ENCODE assay signal across 8 cellular contexts in the genomic region with DNA sequence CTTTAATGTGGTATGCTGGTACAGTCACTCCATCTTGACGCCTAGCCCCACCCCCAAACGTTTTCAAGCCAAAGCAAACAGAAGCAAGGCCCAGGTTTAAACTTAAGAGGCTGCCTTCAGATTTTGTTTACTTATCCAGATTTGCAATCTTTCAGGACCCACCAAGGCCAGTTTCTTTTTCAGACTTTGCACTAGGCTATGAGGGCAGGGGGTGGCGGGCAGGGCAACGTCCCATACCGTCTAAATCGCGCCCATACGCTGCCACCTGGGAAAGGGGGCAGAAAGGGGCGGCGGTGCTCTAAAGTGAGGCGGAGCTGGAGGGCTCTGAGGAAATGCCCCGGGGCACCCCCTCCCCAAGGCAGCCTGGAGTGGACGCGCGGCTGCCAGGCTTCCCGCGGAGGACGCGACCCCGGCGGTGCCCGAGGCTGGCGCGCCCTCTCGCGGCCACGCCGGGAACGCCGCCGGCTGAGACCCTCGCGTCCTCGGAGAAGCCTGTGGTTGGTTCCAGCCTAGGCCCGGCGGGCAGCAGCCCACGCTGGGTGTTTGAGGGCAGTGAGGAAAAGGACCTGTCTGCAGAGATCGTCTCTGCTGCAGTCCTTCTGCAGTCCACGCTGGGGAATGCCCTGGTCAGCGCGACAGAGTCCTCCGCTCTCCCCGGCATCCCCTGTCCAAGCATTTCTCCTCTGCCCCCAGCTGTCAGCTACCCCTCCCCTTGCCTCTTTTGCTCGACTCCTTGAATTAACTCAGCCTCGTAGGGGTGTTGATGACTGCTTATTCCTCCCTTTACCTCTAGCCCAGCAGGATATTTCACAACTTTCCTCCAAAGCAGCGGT.
DNase-seq lines count a peak whose midpoint lies in the region; ATAC-seq, FAIRE-seq and TF ChIP-seq lines count a peak whose summit lies in the region.

No MANE protein-coding gene starts in this region.

- no peak for TF ChIP-seq POLR2A in endothelial cell of umbilical vein (IDR thresholded peaks at IDR 0.05; ENCODE audit: low read depth, low read length)

- FAIRE-seq in endothelial cell of umbilical vein (lab: Jason Lieb, UNC): peak; percentile 62

- no peaks in the 10 kb centered on the region for H3K79me2 ChIP-seq in endothelial cell of umbilical vein (ENCODE audit: control insufficient read depth, insufficient read depth, low read length)

- H3K27me3 ChIP-seq in endothelial cell of umbilical vein (ENCODE audit: control insufficient read depth in 2 of 2, insufficient read depth in 2 of 2, low read length in 2 of 2): peaks cover 2 to 5% of the 10 kb centered on the region in 2 experiments

- POLR2A ChIA-PET in endothelial cell of umbilical vein (lab: Charles Lee): no interaction called here

- no peaks in the 10 kb centered on the region for H3K9me3 ChIP-seq in endothelial cell of umbilical vein (replicated peaks; ENCODE audit: control insufficient read depth, insufficient read depth, low read length)

- no TSS peak for BruUV-seq in endothelial cell of umbilical vein (replicated peaks; lab: Mats Ljungman, UMichigan)

- H3K4me3 ChIP-seq in endothelial cell of umbilical vein (replicated peaks in 1 of 3; ENCODE audit: insufficient read depth in 1 of 3, low read depth in 1 of 3, low read length in 3 of 3): peak overlapping the region; percentile 19 to 32 (median 21)

- H3K9me1 ChIP-seq in endothelial cell of umbilical vein (replicated peaks; ENCODE audit: control insufficient read depth, extremely low read depth, insufficient read depth, low read length): no peaks in the 10 kb centered on the region

- H3K4me1 ChIP-seq in endothelial cell of umbilical vein (ENCODE audit: control insufficient read depth, extremely low read depth, insufficient read depth, low read length): peaks cover 7% of the 10 kb centered on the region

- H2AFZ ChIP-seq in endothelial cell of umbilical vein (ENCODE audit: low read depth, low read length): peak overlapping the region; percentile 83

- H3K27ac ChIP-seq in endothelial cell of umbilical vein (ENCODE audit: insufficient read depth, low read depth, low read length): peak overlapping the region; percentile 44

- intact Hi-C loops in endothelial cell of umbilical vein (cut with micrococcal nuclease): loop anchor here (1.0 kb wide), 2 partner anchors 85 to 484 kb away; no protein-coding TSS in a partner anchor

- peak overlapping the region; percentile 48 for H3K9ac ChIP-seq in endothelial cell of umbilical vein (replicated peaks; ENCODE audit: extremely low read depth, insufficient read depth, low read length)

- ATAC-seq in HG03196 (IDR thresholded peaks at IDR 0.05; ENCODE audit: unreplicated experiment): no peak

- TF ChIP-seq CTCF in endothelial cell of umbilical vein (IDR thresholded peaks at IDR 0.05; ENCODE audit: extremely low read depth in 1 of 2, insufficient read depth in 1 of 2, low read depth in 1 of 2, low read length in 2 of 2): peak; percentile 88 to 94

- H3K36me3 ChIP-seq in endothelial cell of umbilical vein (ENCODE audit: control insufficient read depth in 2 of 2, extremely low read depth in 1 of 2, insufficient read depth in 2 of 2, low read length in 2 of 2): no peaks in the 10 kb centered on the region

- peak overlapping the region; percentile 71 for H3K4me2 ChIP-seq in endothelial cell of umbilical vein (ENCODE audit: insufficient read depth, low read length)

- CTCF ChIA-PET in endothelial cell of umbilical vein (lab: Charles Lee): interaction anchor here (0.7 to 2.5 kb wide), 7 partner anchors 9 to 484 kb away, joined by 3 to 11 read pairs (median 4); no protein-coding TSS in a partner anchor

- H4K20me1 ChIP-seq in endothelial cell of umbilical vein (replicated peaks; ENCODE audit: control insufficient read depth, extremely low read depth, insufficient read depth, low read length): no peaks in the 10 kb centered on the region

- dilution Hi-C loops in endothelial cell of umbilical vein (cut with MboI; ENCODE audit: extremely low pct_ligation_motif_present, low sequenced_read_pairs): no loop called here

- DNase-seq in NCI-H524 (lab: John Stamatoyannopoulos, UW) (peak; percentile 29 to 57), NCI-H524 treated with DMSO at 0.1 percent for 48 hours (lab: John Stamatoyannopoulos, UW) (no peak), NCI-H345 treated with DMSO at 0.1 percent for 48 hours (lab: John Stamatoyannopoulos, UW; ENCODE audit: unreplicated experiment) (peak; percentile 46), endothelial cell of umbilical vein (ENCODE audit: low read depth, low spot score) (peak; percentile 48), myocyte (ENCODE audit: low read depth) (peak; percentile 43)
- peak; percentile 89 for DNase-seq in activated CD8-positive, alpha-beta memory T cell treated with anti-CD3 and anti-CD28 coated beads for 24 hours
- DNase-seq in stimulated activated naive CD4-positive, alpha-beta T cell treated with Interleukin-2 at 50 U/mL for 16 hours (lab: John Stamatoyannopoulos, UW): peak; percentile 26

TF ChIP-seq in endothelial cell of umbilical vein, 7 proteins besides CTCF, POLR2A, EP300 and RAD21:
- TF ChIP-seq POLR2AphosphoS5 (IDR thresholded peaks at IDR 0.05; ENCODE audit: insufficient read depth, low read depth, low read length): peak; percentile 41
- TF ChIP-seq, protein P1, sequence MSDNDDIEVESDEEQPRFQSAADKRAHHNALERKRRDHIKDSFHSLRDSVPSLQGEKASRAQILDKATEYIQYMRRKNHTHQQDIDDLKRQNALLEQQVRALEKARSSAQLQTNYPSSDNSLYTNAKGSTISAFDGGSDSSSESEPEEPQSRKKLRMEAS (IDR thresholded peaks at IDR 0.05; ENCODE audit: insufficient read depth, insufficient read length): no peak
TF ChIP-seq in endothelial cell of umbilical vein: peak in this region for 1.
